ENCODE assay signal across 33 cellular contexts in the genomic region with DNA sequence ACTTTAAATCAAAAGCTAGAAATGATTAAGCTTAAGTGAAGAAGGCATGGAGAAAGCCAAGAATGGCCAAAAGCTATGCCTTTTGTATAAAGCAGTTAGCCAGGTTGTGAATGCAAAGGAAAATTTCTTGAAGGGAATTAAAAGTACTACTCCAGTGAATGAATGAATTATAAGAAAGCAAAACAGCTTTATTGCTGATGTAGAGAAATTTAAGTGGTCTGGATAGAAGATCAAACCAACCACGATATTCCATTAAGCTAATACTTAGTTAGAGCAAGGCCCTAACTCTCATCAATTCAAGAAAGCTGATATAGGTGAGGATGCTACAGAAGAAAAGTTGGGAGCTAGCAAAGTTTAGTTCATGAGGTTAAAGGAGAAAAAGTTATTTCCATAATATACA.
"Had no signal": no experiment of that assay in that cellular context is flagged by ENCODE, and none has a peak within 500 bp of the region (broad histone marks: within the 10 kb centered on the region; RNA-seq: fewer than 3 reads in every experiment).

No MANE protein-coding gene starts in this region.

- H3K36me3 ChIP-seq: adrenal gland, brain microvascular endothelial cell, breast epithelium had no signal

- ATAC-seq: activated CD8-positive, alpha-beta T cell treated with anti-CD3 and anti-CD28 coated beads for 36 hours; activated naive CD4-positive, alpha-beta T cell treated with anti-CD3 and anti-CD28 coated beads, Interleukin-2, amount 50 U/mL, for 72 hours; activated T-cell treated with anti-CD3 and anti-CD28 coated beads, Interleukin-2, amount 50 U/mL, for 4 hours; activated T-cell treated with anti-CD3 and anti-CD28 coated beads, Interleukin-2, amount 50 U/mL, for 72 hours; activated T-helper 17 cell treated with anti-CD3 and anti-CD28 coated beads, Interleukin-2, amount 50 U/mL, for 72 hours; body of pancreas had no signal

- H3K4me3 ChIP-seq: adrenal gland, body of pancreas, breast epithelium had no signal

- H3K27ac ChIP-seq: adrenal gland, body of pancreas, brain microvascular endothelial cell, breast epithelium, VCaP had no signal

- FAIRE-seq: astrocyte, TTC549 had no signal

- H3K9me3 ChIP-seq: adrenal gland, body of pancreas, breast epithelium had no signal

- H3K4me1 ChIP-seq: adrenal gland, body of pancreas, breast epithelium had no signal

- H3K27me3 ChIP-seq: adrenal gland, body of pancreas, brain microvascular endothelial cell, breast epithelium had no signal

- DNase-seq: activated B cell treated with CpG ODN at 0.5 μM for 24 hours; activated CD4-positive, alpha-beta memory T cell treated with anti-CD3 and anti-CD28 coated beads for 36 hours; activated CD4-positive, alpha-beta T cell treated with anti-CD3 and anti-CD28 coated beads for 4 hours; activated CD4-positive, alpha-beta T cell treated with anti-CD3 and anti-CD28 coated beads, Interleukin-2, amount 10 ng/mL, durations not matched to agents 24 days and 14 days; activated CD4-positive, alpha-beta T cell treated with anti-CD3 and anti-CD28 coated beads, Interleukin-2, amount 50 U/mL, for 1 hour; activated CD4-positive, alpha-beta T cell treated with anti-CD3 and anti-CD28 coated beads, Interleukin-2, amount 50 U/mL, for 4 hours; activated CD4-positive, CD25-positive, alpha-beta regulatory T cell treated with anti-CD3 and anti-CD28 coated beads, Interleukin-2, amount 50 U/mL, for 72 hours; activated CD8-positive, alpha-beta memory T cell treated with anti-CD3 and anti-CD28 coated beads, Interleukin-2, amount 50 U/mL, for 4 hours; activated CD8-positive, alpha-beta T cell treated with anti-CD3 and anti-CD28 coated beads for 36 hours; activated effector memory CD4-positive, alpha-beta T cell treated with anti-CD3 and anti-CD28 coated beads, Interleukin-2, amount 50 U/mL, for 16 hours; activated gamma-delta T cell treated with Interleukin-2 at 50 U/mL for 16 hours; activated naive CD4-positive, alpha-beta T cell; activated naive CD4-positive, alpha-beta T cell treated with anti-CD3 and anti-CD28 coated beads for 36 hours; activated naive CD4-positive, alpha-beta T cell treated with anti-CD3 and anti-CD28 coated beads, Interleukin-2, amount 50 U/mL, for 16 hours; activated naive CD8-positive, alpha-beta T cell treated with anti-CD3 and anti-CD28 coated beads for 36 hours; activated T-cell treated with anti-CD3 and anti-CD28 coated beads for 4 hours; activated T-cell treated with anti-CD3 and anti-CD28 coated beads, Interleukin-2, amount 50 U/mL, for 1 hour; activated T-cell treated with anti-CD3 and anti-CD28 coated beads, Interleukin-2, amount 50 U/mL, for 4 hours; activated T-cell treated with anti-CD3 and anti-CD28 coated beads, Interleukin-2, amount 50 U/mL, for 72 hours; adrenal gland; amniotic stem cell; aorta; body of pancreas; brain microvascular endothelial cell; cerebellar nuclear complex; T-helper 2 cell; T-helper 9 cell had no signal
